28 cellular contexts compared by ENCODE assay signal in the genomic region with DNA sequence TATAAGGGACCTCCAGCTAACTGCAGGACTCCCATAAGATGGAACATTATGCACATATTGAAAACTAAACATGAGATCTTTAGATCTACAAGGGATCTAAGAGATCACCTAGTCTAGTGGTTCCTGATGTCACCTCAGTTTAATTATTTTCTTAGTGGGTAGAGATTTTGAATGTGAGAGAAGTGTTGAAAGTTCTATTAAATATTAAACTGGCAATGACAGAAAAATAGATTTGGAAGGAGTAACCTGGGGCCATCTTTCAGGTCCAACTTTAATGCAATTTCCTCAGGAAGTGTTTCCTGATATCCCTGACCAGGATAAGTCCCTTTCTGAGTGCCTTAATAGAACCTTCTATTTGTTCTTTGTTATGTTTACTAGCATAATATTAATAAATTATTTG.
DNase-seq lines count a peak whose midpoint lies in the region; ATAC-seq lines count a peak whose summit lies in the region.
"Had no signal": no experiment of that assay in that cellular context is flagged by ENCODE, and none has a peak within 500 bp of the region (broad histone marks: within the 10 kb centered on the region; RNA-seq: fewer than 3 reads in every experiment).

No MANE protein-coding gene starts in this region.

- ATAC-seq in GM18508 (IDR thresholded peaks at IDR 0.05; ENCODE audit: insufficient read depth, unreplicated experiment) (peak; percentile 85), GM19463 (IDR thresholded peaks at IDR 0.05; ENCODE audit: unreplicated experiment) (peak; percentile 62), HG02973 (IDR thresholded peaks at IDR 0.05; ENCODE audit: unreplicated experiment) (peak; percentile 45), HG03432 (IDR thresholded peaks at IDR 0.05; ENCODE audit: unreplicated experiment) (peak; percentile 69), HG02798 (IDR thresholded peaks at IDR 0.05; ENCODE audit: poor library complexity, unreplicated experiment) (no peak)
- ATAC-seq: activated CD4-positive, alpha-beta T cell treated with anti-CD3 and anti-CD28 coated beads for 36 hours; activated CD8-positive, alpha-beta T cell treated with anti-CD3 and anti-CD28 coated beads for 36 hours; effector memory CD8-positive, alpha-beta T cell; GM12878; left ventricle myocardium superior; pancreas; stimulated activated memory B cell treated with anti-CD40 and anti-IgM and Interleukin-4, amounts not matched to agents 10 μg/mL and 1 μg/mL and 100 μg/mL, for 72 hours had no signal

- DNase-seq in GOT3 (lab: John Stamatoyannopoulos, UW) (no peak), kidney tubule cell (ENCODE audit: low spot score) (no peak), NCI-H187 (lab: John Stamatoyannopoulos, UW) (no peak)
- DNase-seq: 8988T; activated CD4-positive, alpha-beta T cell treated with anti-CD3 and anti-CD28 coated beads for 36 hours; activated CD8-positive, alpha-beta memory T cell treated with anti-CD3 and anti-CD28 coated beads, Interleukin-2, amount 50 U/mL, for 48 hours; activated CD8-positive, alpha-beta T cell treated with anti-CD3 and anti-CD28 coated beads for 36 hours; activated naive CD4-positive, alpha-beta T cell treated with Interleukin-2 at 50 U/mL for 16 hours; C1 segment of cervical spinal cord; caudate nucleus; COR-L47; cortex of kidney; effector memory CD8-positive, alpha-beta T cell; IMR-90; left ventricle myocardium superior; NCI-H1417 treated with DMSO at 0.1 percent for 48 hours; NCI-H226; NCI-H69; pancreas; retina; T-helper 9 cell had no signal
